Comparison of ENCODE assay signal across 23 cellular contexts in the genomic region with DNA sequence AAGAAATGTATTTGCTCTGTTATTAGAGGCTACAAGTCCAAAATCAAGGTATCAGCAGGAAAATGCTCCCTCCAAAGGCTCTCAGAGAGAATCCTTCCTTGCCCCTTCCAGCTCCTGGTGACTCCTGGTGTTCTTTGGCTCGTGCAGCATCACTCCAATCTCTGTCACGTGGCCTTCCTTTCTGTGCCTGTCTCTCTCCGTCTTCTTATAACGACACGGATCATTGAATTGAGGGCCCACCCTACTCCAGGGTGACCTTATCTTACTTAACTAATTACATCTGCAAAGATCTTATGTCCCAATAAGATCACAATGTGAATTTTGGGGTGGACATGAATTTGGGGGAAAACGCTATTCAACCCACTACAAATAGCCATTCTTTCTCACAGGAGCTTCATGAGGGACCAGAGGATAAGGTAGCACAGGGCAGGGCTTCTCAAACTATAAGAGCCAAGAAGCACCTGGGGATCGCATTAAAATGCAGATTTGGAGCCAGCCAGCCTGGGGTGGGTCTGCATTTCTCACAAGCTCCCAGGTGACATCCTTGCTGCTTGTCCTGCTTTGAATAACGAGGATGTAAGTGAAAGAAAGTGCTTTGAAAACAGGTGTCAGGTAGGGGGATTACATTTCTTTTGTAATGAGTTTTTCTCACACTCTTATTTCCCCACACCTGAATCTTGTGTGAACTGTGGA. TPM values are rescaled to one million over a fixed set of nuclear protein-coding genes. Genes with fewer than 3 reads are reported as not detected.
"Had no signal": no experiment of that assay in that cellular context is flagged by ENCODE, and none has a peak within 500 bp of the region (broad histone marks: within the 10 kb centered on the region; RNA-seq: fewer than 3 reads in every experiment).

No MANE protein-coding gene starts in this region.

- DNase-seq: activated CD4-positive, alpha-beta T cell treated with anti-CD3 and anti-CD28 coated beads for 48 hours; activated CD4-positive, alpha-beta T cell treated with anti-CD3 and anti-CD28 coated beads, Interleukin-2, amount 50 U/mL, for 48 hours; activated T-cell treated with anti-CD3 and anti-CD28 coated beads, Interleukin-2, amount 50 U/mL, for 48 hours; anterior cingulate cortex; dermis blood vessel endothelial cell; effector CD8-positive, alpha-beta T cell; glutamatergic neuron; immature natural killer cell; midbrain; naive thymus-derived CD8-positive, alpha-beta T cell; nucleus accumbens; psoas muscle; stimulated activated CD4-positive, alpha-beta T cell treated with anti-CD3 and anti-CD28 coated beads, Interleukin-1b, Interleukin-23, amount 100 ng/mL, for 48 hours; stimulated activated CD4-positive, alpha-beta T cell treated with anti-CD3 and anti-CD28 coated beads, Interleukin-4, amount 100 ng/mL, for 4 hours; stimulated activated CD8-positive, alpha-beta memory T cell treated with anti-CD3 and anti-CD28 coated beads, Interleukin-4, amount 100 ng/mL, for 48 hours; T-helper 1 cell had no signal

- H3K4me2 ChIP-seq: smooth muscle cell had no signal

- H3K27me3 ChIP-seq: suprapubic skin had no signal

- H3K27ac ChIP-seq: parathyroid adenoma, psoas muscle, suprapubic skin, tibial nerve had no signal

- H3K36me3 ChIP-seq: suprapubic skin, tibial nerve had no signal

- H2AFZ ChIP-seq: parathyroid adenoma had no signal

- H3K79me2 ChIP-seq: parathyroid adenoma had no signal

- H3K9me3 ChIP-seq: psoas muscle, suprapubic skin, tibial nerve had no signal

- H3K9ac ChIP-seq: parathyroid adenoma had no signal

- H3K4me1 ChIP-seq: parathyroid adenoma, psoas muscle, suprapubic skin, tibial nerve had no signal

- H3K4me3 ChIP-seq: psoas muscle, smooth muscle cell, suprapubic skin, tibial nerve had no signal

RNA-seq across cellular contexts. Expression of a gene that starts 41.9 kb away (rescaled TPM):
- total RNA-seq: naive thymus-derived CD8-positive, alpha-beta T cell had no signal

RNA-seq across cellular contexts. Expression of a gene that starts 42.2 kb away (rescaled TPM):
- total RNA-seq: bronchial epithelial cell; dermis blood vessel endothelial cell; epithelial cell of proximal tubule; kidney epithelial cell; naive thymus-derived CD8-positive, alpha-beta T cell had no signal
